In the genomic region with DNA sequence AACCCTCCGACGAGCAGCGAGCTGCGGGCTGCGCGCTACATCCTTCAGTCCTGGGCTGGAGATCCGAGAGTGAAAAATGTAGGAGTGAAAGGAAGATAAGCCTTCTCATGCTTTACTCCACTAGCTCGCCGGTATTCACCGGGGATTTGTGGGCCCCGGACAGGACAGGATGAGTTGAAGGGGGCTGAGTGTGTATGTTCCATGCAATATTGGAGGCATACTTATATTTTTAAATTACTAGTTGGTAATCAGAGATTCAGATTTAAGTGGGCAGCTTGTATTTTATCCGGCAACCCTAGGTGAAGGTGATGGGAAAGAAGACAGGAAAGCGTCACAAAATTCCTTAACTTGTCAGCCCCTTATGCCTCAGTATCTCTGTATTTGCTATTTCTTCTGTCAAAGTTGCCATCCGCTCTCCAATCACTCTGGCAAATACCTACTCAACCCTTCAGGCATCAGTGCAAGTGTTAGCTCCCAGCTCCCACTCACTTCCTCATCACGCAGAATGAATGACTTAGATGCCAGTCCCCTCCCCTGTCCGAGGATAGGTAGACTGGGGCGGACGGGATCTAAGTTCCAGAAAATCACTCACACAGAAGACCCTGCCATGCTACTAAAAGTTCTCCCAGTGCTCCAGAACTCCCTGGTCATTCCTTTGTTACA, we compare ENCODE assay signal across 8 cellular contexts. TPM values are rescaled to one million over a fixed set of nuclear protein-coding genes. Genes with fewer than 3 reads are reported as not detected.
DNase-seq lines count a peak whose midpoint lies in the region; ATAC-seq and TF ChIP-seq lines count a peak whose summit lies in the region.

No MANE protein-coding gene starts in this region.

- peak overlapping the region; percentile 96 for H3K4me3 Mint-ChIP-seq in activated CD4-positive, alpha-beta T cell treated with anti-CD3 and anti-CD28 coated beads for 36 hours
- H3K4me3 Mint-ChIP-seq in activated naive CD8-positive, alpha-beta T cell = peak overlapping the region; percentile 97

- intact Hi-C loops in activated CD4-positive, alpha-beta T cell treated with anti-CD3 and anti-CD28 coated beads for 36 hours (cut with DNase I, micrococcal nuclease) = loop anchor here in 1 of 2 experiments (5.0 kb wide), 2 partner anchors 50 to 65 kb away; partner anchors contain the start of genes IGSF8 and KCNJ9

- CTCF ChIA-PET in activated CD4-positive, alpha-beta T cell treated with anti-CD3 and anti-CD28 coated beads for 36 hours (lab: Charles Lee) = interaction anchor here (0.6 to 4.5 kb wide), 8 partner anchors 9 to 345 kb away, joined by 3 to 57 read pairs (median 6); partner anchors contain the start of gene KCNJ9

- peak overlapping the region; percentile 68 for H3K4me3 ChIP-seq in hepatocyte
- H3K4me3 ChIP-seq in skeletal muscle cell (ENCODE audit: low read depth, low read length) = peak overlapping the region; percentile 82

- peaks cover 34% of the 10 kb centered on the region for H3K4me1 Mint-ChIP-seq in activated CD4-positive, alpha-beta T cell treated with anti-CD3 and anti-CD28 coated beads for 36 hours
- H3K4me1 Mint-ChIP-seq in activated naive CD8-positive, alpha-beta T cell (ENCODE audit: low read depth) = peaks cover 35% of the 10 kb centered on the region

- H3K27me3 ChIP-seq in hepatocyte = peaks cover 6% of the 10 kb centered on the region

- peak overlapping the region; percentile 92 for H3K27ac Mint-ChIP-seq in activated CD4-positive, alpha-beta T cell treated with anti-CD3 and anti-CD28 coated beads for 36 hours
- H3K27ac Mint-ChIP-seq in activated naive CD8-positive, alpha-beta T cell = peak overlapping the region; percentile 89

- no peak for TF ChIP-seq CTCF in hepatocyte (IDR thresholded peaks at IDR 0.05; ENCODE audit: poor library complexity)

- H3K27ac ChIP-seq in hepatocyte = peak overlapping the region; percentile 54

- POLR2A ChIA-PET in activated CD4-positive, alpha-beta T cell treated with anti-CD3 and anti-CD28 coated beads for 36 hours (lab: Charles Lee) = interaction anchor here (0.9 to 1.4 kb wide), 2 partner anchors 9 to 955 kb away, joined by 3 read pairs; no protein-coding TSS in a partner anchor

- peaks cover 23% of the 10 kb centered on the region for H3K79me2 ChIP-seq in hepatocyte

- no peaks in the 10 kb centered on the region for H3K36me3 ChIP-seq in hepatocyte (replicated peaks; ENCODE audit: insufficient read depth, low read depth)

- no peaks in the 10 kb centered on the region for H3K9me2 ChIP-seq in hepatocyte (replicated peaks; ENCODE audit: insufficient read depth)

- no peaks in the 10 kb centered on the region for H3K9me3 ChIP-seq in hepatocyte (ENCODE audit: low read depth)

- no peak for ATAC-seq in activated CD4-positive, alpha-beta T cell treated with anti-CD3 and anti-CD28 coated beads for 36 hours
- ATAC-seq in HG03039 (IDR thresholded peaks at IDR 0.05; ENCODE audit: unreplicated experiment) = no peak
- no peak for ATAC-seq in GM18498 (IDR thresholded peaks at IDR 0.05; ENCODE audit: unreplicated experiment)

- peak overlapping the region; percentile 80 for H3K4me2 ChIP-seq in hepatocyte

- peak overlapping the region; percentile 79 for H2AFZ ChIP-seq in hepatocyte

- 6% methylated on average over 18 of the region's 18 CpGs for WGBS in hepatocyte (ENCODE audit: low lambda C conversion rate, missing lambda C conversion rate)

- no peaks in the 10 kb centered on the region for H4K20me1 ChIP-seq in hepatocyte (ENCODE audit: insufficient read depth, poor library complexity, severe bottlenecking)

- H3K27me3 Mint-ChIP-seq in activated CD4-positive, alpha-beta T cell treated with anti-CD3 and anti-CD28 coated beads for 36 hours = no peaks in the 10 kb centered on the region
- H3K27me3 Mint-ChIP-seq in activated naive CD8-positive, alpha-beta T cell = no peaks in the 10 kb centered on the region

- H3K4me1 ChIP-seq in hepatocyte (ENCODE audit: insufficient read depth) = peaks cover 5% of the 10 kb centered on the region

- H3K36me3 Mint-ChIP-seq in activated CD4-positive, alpha-beta T cell treated with anti-CD3 and anti-CD28 coated beads for 36 hours (ENCODE audit: low read depth) = peaks cover 1% of the 10 kb centered on the region
- H3K36me3 Mint-ChIP-seq in activated naive CD8-positive, alpha-beta T cell = peaks cover 4% of the 10 kb centered on the region

- peak; percentile 27 for DNase-seq in activated CD4-positive, alpha-beta T cell treated with anti-CD3 and anti-CD28 coated beads for 36 hours
- no peak for DNase-seq in activated CD4-positive, alpha-beta T cell treated with anti-CD3 and anti-CD28 coated beads, Interleukin-2, amount 50 U/mL, for 1 hour
- DNase-seq in HPDE6-E6E7 (ENCODE audit: extremely low spot score) (peak; percentile 34), hepatocyte (ENCODE audit: low spot score) (no peak), skeletal muscle cell (ENCODE audit: low read depth) (no peak)

- no peaks in the 10 kb centered on the region for H3K9me3 Mint-ChIP-seq in activated CD4-positive, alpha-beta T cell treated with anti-CD3 and anti-CD28 coated beads for 36 hours (ENCODE audit: low read depth)
- H3K9me3 Mint-ChIP-seq in activated naive CD8-positive, alpha-beta T cell (ENCODE audit: low read depth) = no peaks in the 10 kb centered on the region

RNA-seq across cellular contexts. Expression of gene PIGM, which starts 0.5 kb away (rescaled TPM):
- total RNA-seq in activated CD4-positive, alpha-beta T cell treated with anti-CD3 and anti-CD28 coated beads for 36 hours = 1 to 10 TPM; 4.3 to 4.7 TPM
- total RNA-seq in hepatocyte = 9.0 and 10.5 TPM in 2 replicates
- 5.9 and 6.3 TPM in 2 replicates for polyA plus RNA-seq in hepatocyte

RNA-seq across cellular contexts. Expression of gene KCNJ10, which starts 37.7 kb away (rescaled TPM):
- under 1 TPM; 0.11 TPM for total RNA-seq in activated CD4-positive, alpha-beta T cell treated with anti-CD3 and anti-CD28 coated beads for 36 hours
- total RNA-seq in hepatocyte = not detected in 2 replicates
- not detected in 2 replicates for polyA plus RNA-seq in hepatocyte

RNA-seq across cellular contexts. Expression of gene KCNJ9, which starts 49.0 kb away (rescaled TPM):
- under 1 TPM; 0.04 to 0.05 TPM for total RNA-seq in activated CD4-positive, alpha-beta T cell treated with anti-CD3 and anti-CD28 coated beads for 36 hours
- not detected in 2 replicates for total RNA-seq in hepatocyte
- polyA plus RNA-seq in hepatocyte = not detected in 2 replicates

Comparison
In these comparisons a context has a peak if more than half of its experiments do, and no peak if none do; other contexts are left out.
1. DNase-seq: peak in activated CD4-positive, alpha-beta T cell treated with anti-CD3 and anti-CD28 coated beads for 36 hours (single experiment) and HPDE6-E6E7 (single experiment); none in activated CD4-positive, alpha-beta T cell treated with anti-CD3 and anti-CD28 coated beads, Interleukin-2, amount 50 U/mL, for 1 hour (single experiment), hepatocyte (single experiment) and skeletal muscle cell (single experiment).